ENCODE assay signal across 9 cellular contexts in genomic region chr19:49930483-49931011, GRCh38. TPM values are rescaled to one million over a fixed set of nuclear protein-coding genes. Genes with fewer than 3 reads are reported as not detected.
A peak's percentile ranks its signal among the peaks of the same experiment; 100 is the strongest.
DNase-seq lines count a peak whose midpoint lies in the region; ATAC-seq and TF ChIP-seq lines count a peak whose summit lies in the region.
"Had no signal": no experiment of that assay in that cellular context is flagged by ENCODE, and none has a peak within 500 bp of the region (broad histone marks: within the 10 kb centered on the region; RNA-seq: fewer than 3 reads in every experiment).

No MANE protein-coding gene starts in this region.

- no TSS peak for BruUV-seq in A673 (replicated peaks; lab: Mats Ljungman, UMichigan)

- peaks cover 0 to 12% (median 4%) of the 10 kb centered on the region in 5 experiments for H3K9me3 Mint-ChIP-seq in brain
- H3K9me3 Mint-ChIP-seq in memory B cell = peaks cover 7% of the 10 kb centered on the region

- H3K36me3 ChIP-seq in A673 (ENCODE audit: insufficient read depth, low read length, poor library complexity, severe bottlenecking) (peaks cover 63% of the 10 kb centered on the region), HUES64 (ENCODE audit: insufficient read depth, low read length) (peaks cover 23% of the 10 kb centered on the region)

- H3K27me3 Mint-ChIP-seq in brain = no peaks in the 10 kb centered on the region
- H3K27me3 Mint-ChIP-seq in memory B cell = no peaks in the 10 kb centered on the region

- H3K27ac Mint-ChIP-seq in brain (peak overlapping the region; percentile 98 to 100 (median 99)), memory B cell (peak overlapping the region; percentile 99)

- peaks cover 54% of the 10 kb centered on the region for H3K4me1 Mint-ChIP-seq in brain
- peaks cover 34% of the 10 kb centered on the region for H3K4me1 Mint-ChIP-seq in memory B cell

- 65% methylated on average over 15 of the region's 15 CpGs for WGBS in HUES64

- intact Hi-C loops in A673 (cut with micrococcal nuclease; ENCODE audit: unreplicated experiment) = no loop called here

- H3K4me1 ChIP-seq in A673 (ENCODE audit: insufficient read depth, low read length, poor library complexity, severe bottlenecking) (peaks cover 28% of the 10 kb centered on the region), HUES64 (ENCODE audit: insufficient read depth, low read length) (0 out of 2 replicates have a peak, but pooled peaks cover 7% of the 10 kb centered on the region)

- DNase-seq in A673 (ENCODE audit: low spot score) = peak; percentile 56
- DNase-seq in memory B cell (ENCODE audit: low spot score in 2 of 2) = peak; percentile 32 to 38
- DNase-seq in GM10248 (ENCODE audit: extremely low spot score) = no peak
- DNase-seq in NCI-H510A treated with DMSO at 0.1 percent for 48 hours (lab: John Stamatoyannopoulos, UW) = no peak

- POLR2A ChIA-PET in A673 (lab: Charles Lee; ENCODE audit: low non-redundant PET) (interaction anchor here (0.6 to 1.0 kb wide), 2 partner anchors 19 to 120 kb away, joined by 3 to 8 read pairs; no protein-coding TSS in a partner anchor), GM10248 (lab: Yijun Ruan, JAX) (interaction anchor here (0.6 to 3.9 kb wide), 9 partner anchors 9 to 63 kb away, joined by 3 to 36 read pairs (median 4); partner anchors contain the start of genes AKT1S1 and TBC1D17)

- no peaks in the 10 kb centered on the region for H3K27me3 ChIP-seq in A673 (replicated peaks; ENCODE audit: insufficient read depth, low read depth, low read length, poor library complexity)
- H3K27me3 ChIP-seq in HUES64 (ENCODE audit: insufficient read depth, low read length) = no peaks in the 10 kb centered on the region

- H3K27ac ChIP-seq in A673 (ENCODE audit: low read depth, low read length, poor library complexity, severe bottlenecking) (peak overlapping the region; percentile 100), HUES64 (ENCODE audit: low read depth, low read length) (no peak overlapping the region)

- H3K4me3 ChIP-seq in A673 (ENCODE audit: low read depth, low read length, poor library complexity, severe bottlenecking) (peak overlapping the region; percentile 79), HUES64 (ENCODE audit: low read length) (peak overlapping the region; percentile 95)

- CTCF ChIA-PET in A673 (lab: Charles Lee) (no interaction called here), GM10248 (lab: Yijun Ruan, JAX) (interaction anchor here (1.0 to 4.8 kb wide), 3 partner anchors 11 to 54 kb away, joined by 3 to 23 read pairs (median 4); no protein-coding TSS in a partner anchor)

- TF ChIP-seq CTCF in A673 (conservative IDR thresholded peaks at IDR 0.05; ENCODE audit: low read depth, low read length) (no peak), brain (conservative IDR thresholded peaks at IDR 0.05) (no peak), GM10248 (IDR thresholded peaks at IDR 0.05; ENCODE audit: control extremely low read depth, extremely low read depth, low read depth, missing control alignments) (no peak)

- ATAC-seq in memory B cell (ENCODE audit: low read depth) (no peak), GM18520 (IDR thresholded peaks at IDR 0.05; ENCODE audit: unreplicated experiment) (no peak), HG03159 (IDR thresholded peaks at IDR 0.05; ENCODE audit: unreplicated experiment) (no peak)

- H3K4me3 Mint-ChIP-seq in brain (peak overlapping the region; percentile 92 to 98 (median 96)), memory B cell (peak overlapping the region; percentile 100)

- H3K9ac ChIP-seq in HUES64 (ENCODE audit: low read depth, low read length) = no peak overlapping the region

- H3K9me3 ChIP-seq in A673 (ENCODE audit: low read depth, low read length, poor library complexity, severe bottlenecking) = no peaks in the 10 kb centered on the region
- no peaks in the 10 kb centered on the region for H3K9me3 ChIP-seq in HUES64 (ENCODE audit: insufficient read depth, low read depth, low read length)

- H3K36me3 Mint-ChIP-seq in brain (peaks cover 69% of the 10 kb centered on the region), memory B cell (peaks cover 15% of the 10 kb centered on the region)

RNA-seq across cellular contexts. Expression of gene NUP62, which starts 1.2 kb away (rescaled TPM):
- total RNA-seq in A673 (2021) = 98.5 and 100 TPM in 2 replicates
- polyA plus RNA-seq in HUES64 (2013, experiment 1 of 2) = 85.9 TPM
- 84.8 TPM for polyA plus RNA-seq in HUES64 (2013, experiment 2 of 2)
- 95.1 TPM for polyA plus RNA-seq in brain (ENCODE audit: insufficient read depth, low read depth, low replicate concordance)

RNA-seq across cellular contexts. Expression of gene ATF5, which starts 1.5 kb away (rescaled TPM):
- total RNA-seq in A673 (2021) = 302 and 322 TPM in 2 replicates
- 12.8 TPM for polyA plus RNA-seq in HUES64 (2013, experiment 1 of 2)
- 8.6 TPM for polyA plus RNA-seq in HUES64 (2013, experiment 2 of 2)
- polyA plus RNA-seq in brain (ENCODE audit: insufficient read depth, low read depth, low replicate concordance) = 409 TPM

RNA-seq across cellular contexts. Expression of gene SIGLEC11, which starts 30.4 kb away (rescaled TPM):
- total RNA-seq in A673 (2021) = not detected in 2 replicates
- polyA plus RNA-seq in HUES64 (2013, experiment 1 of 2) = not detected
- not detected for polyA plus RNA-seq in HUES64 (2013, experiment 2 of 2)
- polyA plus RNA-seq in brain (ENCODE audit: insufficient read depth, low read depth, low replicate concordance) = 0.12 TPM
- total RNA-seq: activated CD8-positive, alpha-beta memory T cell treated with anti-CD3 and anti-CD28 coated beads for 36 hours had no signal

RNA-seq across cellular contexts. Expression of gene IL4I1, which starts 33.9 kb away (rescaled TPM):
- 1.3 TPM in 2 replicates for total RNA-seq in A673 (2021)
- 0.60 TPM for polyA plus RNA-seq in HUES64 (2013, experiment 1 of 2)
- 0.25 TPM for polyA plus RNA-seq in HUES64 (2013, experiment 2 of 2)
- polyA plus RNA-seq in brain (ENCODE audit: insufficient read depth, low read depth, low replicate concordance) = not detected

RNA-seq across cellular contexts. Expression of gene TBC1D17, which starts 53.0 kb away (rescaled TPM):
- 35.1 and 40.0 TPM in 2 replicates for total RNA-seq in A673 (2021)
- polyA plus RNA-seq in HUES64 (2013, experiment 1 of 2) = 30.9 TPM
- 30.7 TPM for polyA plus RNA-seq in HUES64 (2013, experiment 2 of 2)
- 77.4 TPM for polyA plus RNA-seq in brain (ENCODE audit: insufficient read depth, low read depth, low replicate concordance)

Comparison
In these comparisons a context has a peak if more than half of its experiments do, and no peak if none do; other contexts are left out.
1. DNase-seq: peak in A673 (single experiment) and memory B cell (2 of 2); none in GM10248 (single experiment) and NCI-H510A treated with DMSO at 0.1 percent for 48 hours (single experiment).